In genomic region chr5:98836175-98836574, GRCh38 we compare ENCODE assay signal across 22 cellular contexts.
"Had no signal": no experiment of that assay in that cellular context is flagged by ENCODE, and none has a peak within 500 bp of the region (broad histone marks: within the 10 kb centered on the region; RNA-seq: fewer than 3 reads in every experiment).

No MANE protein-coding gene starts in this region.

- H3K4me3 ChIP-seq: esophagus squamous epithelium, lower lobe of right lung, sigmoid colon, thoracic aorta, upper lobe of right lung had no signal

- DNase-seq: activated CD4-positive, alpha-beta T cell treated with anti-CD3 and anti-CD28 coated beads, Interleukin-2, amount 10 ng/mL, durations not matched to agents 7 days and 5 days; activated CD8-positive, alpha-beta T cell treated with anti-CD3 and anti-CD28 coated beads, Interleukin-2, amount 10 ng/mL, durations not matched to agents 7 days and 5 days; activated naive CD4-positive, alpha-beta T cell treated with anti-CD3 and anti-CD28 coated beads, Interleukin-2, amount 10 ng/mL, durations not matched to agents 7 days and 5 days; activated naive CD8-positive, alpha-beta T cell treated with anti-CD3 and anti-CD28 coated beads, Interleukin-2, amount 50 U/mL, for 24 hours; activated T-cell treated with anti-CD3 and anti-CD28 coated beads, Interleukin-2, amount 50 U/mL, for 24 hours; anterior cingulate cortex; cortex of kidney; effector CD4-positive, alpha-beta T cell; esophagus squamous epithelium; foreskin fibroblast; glutamatergic neuron; hippocampal formation; left cardiac atrium; lower lobe of right lung; sigmoid colon; stimulated activated CD4-positive, alpha-beta T cell treated with anti-CD3 and anti-CD28 coated beads, Interleukin-4, amount 100 ng/mL, for 4 hours; upper lobe of right lung had no signal

- H3K36me3 ChIP-seq: esophagus squamous epithelium, lower lobe of right lung, neutrophil, sigmoid colon, thoracic aorta, upper lobe of right lung had no signal

- ATAC-seq: activated CD4-positive, CD25-positive, alpha-beta regulatory T cell treated with anti-CD3 and anti-CD28 coated beads, Interleukin-2, amount 50 U/mL, for 24 hours; activated CD8-positive, alpha-beta T cell treated with anti-CD3 and anti-CD28 coated beads, Interleukin-2, amount 10 ng/mL, durations not matched to agents 7 days and 5 days; activated naive CD8-positive, alpha-beta T cell treated with anti-CD3 and anti-CD28 coated beads, Interleukin-2, amount 50 U/mL, for 24 hours; left cardiac atrium; lower lobe of right lung; natural killer cell treated with Interleukin-12 subunit alpha and Interleukin-12 subunit beta and Interleukin-15 and Interleukin-18, amount 100 ng/mL, for 72 hours; stimulated activated memory B cell treated with anti-CD40 and anti-IgM and Interleukin-4, amounts not matched to agents 10 μg/mL and 1 μg/mL and 100 μg/mL, for 72 hours; upper lobe of right lung had no signal

- H3K27me3 ChIP-seq: esophagus squamous epithelium, sigmoid colon, upper lobe of right lung had no signal

- H3K27ac ChIP-seq: esophagus squamous epithelium, lower lobe of right lung, neutrophil, sigmoid colon, thoracic aorta, upper lobe of right lung had no signal

- H3K4me1 ChIP-seq: esophagus squamous epithelium, lower lobe of right lung, sigmoid colon, upper lobe of right lung had no signal

- H3K9me3 ChIP-seq: esophagus squamous epithelium, lower lobe of right lung, neutrophil, sigmoid colon, thoracic aorta, upper lobe of right lung had no signal
